Comparison of ENCODE assay signal across 20 cellular contexts in genomic region chr9:114836769-114837168, GRCh38. TPM values are rescaled to one million over a fixed set of nuclear protein-coding genes. Genes with fewer than 3 reads are reported as not detected.
DNase-seq lines count a peak whose midpoint lies in the region; ATAC-seq, FAIRE-seq and TF ChIP-seq lines count a peak whose summit lies in the region.
"Had no signal": no experiment of that assay in that cellular context is flagged by ENCODE, and none has a peak within 500 bp of the region (broad histone marks: within the 10 kb centered on the region; RNA-seq: fewer than 3 reads in every experiment).

No MANE protein-coding gene starts in this region.

- no peaks in the 10 kb centered on the region for H3K9me1 ChIP-seq in keratinocyte (ENCODE audit: control insufficient read depth, extremely low read depth, insufficient read depth, low read length)

- H3K4me2 ChIP-seq in DND-41 (ENCODE audit: insufficient read depth, low read length): no peak overlapping the region
- H3K4me2 ChIP-seq in keratinocyte (ENCODE audit: control insufficient read depth, extremely low read depth, insufficient read depth, low read depth, low read length): no peak overlapping the region
- H3K4me2 ChIP-seq: hepatocyte, neural progenitor cell had no signal

- H3K9me3 ChIP-seq in DND-41 (ENCODE audit: insufficient read depth, low read length, severe bottlenecking) (peaks cover 3% of the 10 kb centered on the region), keratinocyte (ENCODE audit: control insufficient read depth, low read depth, low read length) (no peaks in the 10 kb centered on the region)
- no peaks in the 10 kb centered on the region for H3K9me3 ChIP-seq in CD4-positive, alpha-beta T cell (ENCODE audit: control insufficient read depth, low read length)
- H3K9me3 ChIP-seq: BE2C had no signal

- H3K4me3 Mint-ChIP-seq in activated CD8-positive, alpha-beta T cell treated with anti-CD3 and anti-CD28 coated beads for 36 hours: no peak overlapping the region
- no peak overlapping the region for H3K4me3 Mint-ChIP-seq in CD4-positive, alpha-beta T cell
- H3K4me3 Mint-ChIP-seq: neural progenitor cell had no signal

- H3K79me2 ChIP-seq in DND-41 (ENCODE audit: insufficient read depth, low read length): no peaks in the 10 kb centered on the region
- no peaks in the 10 kb centered on the region for H3K79me2 ChIP-seq in keratinocyte (ENCODE audit: control insufficient read depth, insufficient read depth, low read length)
- H3K79me2 ChIP-seq: hepatocyte had no signal

- no peaks in the 10 kb centered on the region for H3K36me3 Mint-ChIP-seq in activated CD8-positive, alpha-beta T cell treated with anti-CD3 and anti-CD28 coated beads for 36 hours (ENCODE audit: low read depth)
- no peaks in the 10 kb centered on the region for H3K36me3 Mint-ChIP-seq in CD4-positive, alpha-beta T cell (ENCODE audit: low read depth)
- H3K36me3 Mint-ChIP-seq: neural progenitor cell had no signal

- DNase-seq in DND-41 (peak; percentile 8), EL (peak; percentile 23), keratinocyte (ENCODE audit: low read depth, low spot score) (no peak), DMS53 treated with DMSO at 0.1 percent for 48 hours (lab: John Stamatoyannopoulos, UW; ENCODE audit: unreplicated experiment) (no peak)
- DNase-seq in activated CD8-positive, alpha-beta T cell treated with anti-CD3 and anti-CD28 coated beads for 36 hours: peak; percentile 60
- no peak for DNase-seq in CD4-positive, alpha-beta T cell
- DNase-seq: activated CD8-positive, alpha-beta memory T cell treated with anti-CD3 and anti-CD28 coated beads for 24 hours; BE2C; caudate nucleus; DMS 273 treated with DMSO at 0.1 percent for 48 hours; effector CD8-positive, alpha-beta T cell; kidney glomerular epithelial cell; midbrain; NCI-H2029 treated with DMSO at 0.1 percent for 48 hours; NCI-H510A; retina had no signal

- CTCF ChIA-PET in activated CD8-positive, alpha-beta T cell treated with anti-CD3 and anti-CD28 coated beads for 36 hours (lab: Charles Lee): no interaction called here
- CTCF ChIA-PET in CD4-positive, alpha-beta T cell (lab: Charles Lee): no interaction called here

- H3K27me3 ChIP-seq in DND-41 (ENCODE audit: insufficient read depth, low read length, poor library complexity) (no peaks in the 10 kb centered on the region), keratinocyte (ENCODE audit: control insufficient read depth, extremely low read depth, insufficient read depth, low read length) (no peaks in the 10 kb centered on the region)
- H3K27me3 ChIP-seq in CD4-positive, alpha-beta T cell (ENCODE audit: control insufficient read depth, insufficient read depth, low read length): no peaks in the 10 kb centered on the region
- H3K27me3 ChIP-seq: BE2C, hepatocyte, neural progenitor cell had no signal

- H3K27ac ChIP-seq in DND-41 (ENCODE audit: low read length) (no peak overlapping the region), keratinocyte (ENCODE audit: control insufficient read depth, insufficient read depth, low read length) (no peak overlapping the region)
- no peak overlapping the region for H3K27ac ChIP-seq in CD4-positive, alpha-beta T cell (ENCODE audit: low read depth, low read length)
- H3K27ac ChIP-seq: hepatocyte, neural progenitor cell, SK-N-MC had no signal

- ATAC-seq in DND-41 (ENCODE audit: insufficient read depth, low read depth) (no peak), GM18498 (IDR thresholded peaks at IDR 0.05; ENCODE audit: unreplicated experiment) (no peak)
- ATAC-seq in activated CD8-positive, alpha-beta T cell treated with anti-CD3 and anti-CD28 coated beads for 36 hours: peak; percentile 89
- no peak for ATAC-seq in CD4-positive, alpha-beta T cell (ENCODE audit: poor library complexity)

- POLR2A ChIA-PET in activated CD8-positive, alpha-beta T cell treated with anti-CD3 and anti-CD28 coated beads for 36 hours (lab: Charles Lee): no interaction called here
- POLR2A ChIA-PET in CD4-positive, alpha-beta T cell (lab: Charles Lee): no interaction called here

- TF ChIP-seq CTCF in DND-41 (IDR thresholded peaks at IDR 0.05; ENCODE audit: borderline replicate concordance, extremely low read depth, low read length, poor library complexity, severe bottlenecking) (no peak), keratinocyte (optimal IDR thresholded peaks at IDR 0.05 in 1 of 3, IDR thresholded peaks at IDR 0.05 in 1 of 3, conservative IDR thresholded peaks at IDR 0.05 in 1 of 3; ENCODE audit: extremely low read depth in 1 of 3, insufficient read depth in 2 of 3, low read length in 3 of 3) (no peak)
- TF ChIP-seq CTCF in activated CD8-positive, alpha-beta T cell treated with anti-CD3 and anti-CD28 coated beads for 36 hours (IDR thresholded peaks at IDR 0.05): no peak
- no peak for TF ChIP-seq CTCF in CD4-positive, alpha-beta T cell (IDR thresholded peaks at IDR 0.05)

- intact Hi-C loops in activated CD8-positive, alpha-beta T cell treated with anti-CD3 and anti-CD28 coated beads for 36 hours (cut with micrococcal nuclease): no loop called here
- intact Hi-C loops in CD4-positive, alpha-beta T cell (cut with DNase I, micrococcal nuclease): no loop called here

- dilution Hi-C loops in keratinocyte (cut with MboI; ENCODE audit: extremely low pct_ligation_motif_present, low sequenced_read_pairs): no loop called here

- H3K27me3 Mint-ChIP-seq in activated CD8-positive, alpha-beta T cell treated with anti-CD3 and anti-CD28 coated beads for 36 hours: no peaks in the 10 kb centered on the region
- no peaks in the 10 kb centered on the region for H3K27me3 Mint-ChIP-seq in CD4-positive, alpha-beta T cell

- H4K20me1 ChIP-seq in DND-41 (ENCODE audit: insufficient read depth, low read length): no peaks in the 10 kb centered on the region
- no peaks in the 10 kb centered on the region for H4K20me1 ChIP-seq in keratinocyte (ENCODE audit: control insufficient read depth, extremely low read depth, insufficient read depth, low read length)

- H3K4me1 Mint-ChIP-seq in activated CD8-positive, alpha-beta T cell treated with anti-CD3 and anti-CD28 coated beads for 36 hours (ENCODE audit: low read depth): peaks cover 5% of the 10 kb centered on the region
- peaks cover 10% of the 10 kb centered on the region for H3K4me1 Mint-ChIP-seq in CD4-positive, alpha-beta T cell (ENCODE audit: low read depth)
- H3K4me1 Mint-ChIP-seq: neural progenitor cell had no signal

- H3K36me3 ChIP-seq in DND-41 (ENCODE audit: insufficient read depth, low read length): no peaks in the 10 kb centered on the region
- H3K36me3 ChIP-seq in keratinocyte (ENCODE audit: control insufficient read depth in 2 of 2, extremely low read depth in 1 of 2, insufficient read depth in 2 of 2, low read length in 2 of 2): no peaks in the 10 kb centered on the region
- H3K36me3 ChIP-seq: BE2C, neural progenitor cell had no signal

- peak; percentile 43 for FAIRE-seq in keratinocyte (lab: Jason Lieb, UNC)

- H2AFZ ChIP-seq in DND-41 (ENCODE audit: low read depth, low read length) (no peak overlapping the region), keratinocyte (ENCODE audit: control insufficient read depth, low read length) (no peak overlapping the region)
- H2AFZ ChIP-seq: hepatocyte, neural progenitor cell had no signal

- no peak overlapping the region for H3K27ac Mint-ChIP-seq in activated CD8-positive, alpha-beta T cell treated with anti-CD3 and anti-CD28 coated beads for 36 hours
- H3K27ac Mint-ChIP-seq in CD4-positive, alpha-beta T cell: no peak overlapping the region
- H3K27ac Mint-ChIP-seq: neural progenitor cell had no signal

- no peaks in the 10 kb centered on the region for H3K4me1 ChIP-seq in DND-41 (ENCODE audit: insufficient read depth, low read length)
- H3K4me1 ChIP-seq in keratinocyte (ENCODE audit: control insufficient read depth, extremely low read depth, insufficient read depth, low read length): no peaks in the 10 kb centered on the region
- H3K4me1 ChIP-seq: BE2C, neural progenitor cell had no signal

- no peaks in the 10 kb centered on the region for H3K9me3 Mint-ChIP-seq in activated CD8-positive, alpha-beta T cell treated with anti-CD3 and anti-CD28 coated beads for 36 hours
- H3K9me3 Mint-ChIP-seq in CD4-positive, alpha-beta T cell: no peaks in the 10 kb centered on the region

- no peak overlapping the region for H3K9ac ChIP-seq in DND-41 (ENCODE audit: low read depth, low read length)
- no peak overlapping the region for H3K9ac ChIP-seq in keratinocyte (ENCODE audit: control insufficient read depth, extremely low read depth, insufficient read depth, low read length)
- H3K9ac ChIP-seq: neural progenitor cell had no signal

- no peak overlapping the region for H3K4me3 ChIP-seq in DND-41 (ENCODE audit: low read depth in 1 of 2, low read length in 2 of 2)
- H3K4me3 ChIP-seq in keratinocyte (ENCODE audit: control insufficient read depth in 2 of 3, extremely low read depth in 1 of 3, insufficient read depth in 2 of 3, low read depth in 1 of 3, low read length in 3 of 3): no peak overlapping the region
- H3K4me3 ChIP-seq: hepatocyte, neural progenitor cell, SK-N-MC had no signal

RNA-seq across cellular contexts. Expression of gene TNFSF15, which starts 30.9 kb away (rescaled TPM):
- under 1 TPM; 0.16 to 0.23 TPM for total RNA-seq in activated CD8-positive, alpha-beta T cell treated with anti-CD3 and anti-CD28 coated beads for 36 hours
- 0.84 to 1.1 TPM (median 0.89 TPM) in 3 replicates for polyA plus RNA-seq in keratinocyte
- polyA plus RNA-seq in keratinocyte (2011; ENCODE audit: low read depth): 0.25 TPM
- 0.52 and 0.80 TPM in 2 replicates for polyA plus RNA-seq in keratinocyte (2011; cell fraction: cytosol; rRNA removed)
- polyA plus RNA-seq in keratinocyte (2011; cell fraction: nucleus; rRNA removed): 2.0 and 2.1 TPM in 2 replicates
- 0.39 and 0.40 TPM in 2 replicates for polyA plus RNA-seq in keratinocyte (2012; ENCODE audit: low replicate concordance)
- 0.43 to 1.1 TPM (median 1.1 TPM) in 3 replicates for polyA minus RNA-seq in keratinocyte
- 0.77 TPM for polyA minus RNA-seq in keratinocyte (2011; cell fraction: cytosol; rRNA and poly(A)+ RNA removed)
- 1.7 and 4.2 TPM in 2 replicates for polyA minus RNA-seq in keratinocyte (2011; cell fraction: nucleus; rRNA and poly(A)+ RNA removed)
- not detected for total RNA-seq in CD4-positive, alpha-beta T cell

Comparison
In these comparisons a context has a peak if more than half of its experiments do, and no peak if none do; other contexts are left out.
1. DNase-seq: peak in DND-41 (single experiment), EL (single experiment) and activated CD8-positive, alpha-beta T cell treated with anti-CD3 and anti-CD28 coated beads for 36 hours (single experiment); none in keratinocyte (single experiment), CD4-positive, alpha-beta T cell (0 of 10) and DMS53 treated with DMSO at 0.1 percent for 48 hours (single experiment).